In genomic region chr3:133675631-133676335, GRCh38 we compare ENCODE assay signal across 1 cellular context.
TF ChIP-seq lines count a peak whose summit lies in the region.

No MANE protein-coding gene starts in this region.

TF ChIP-seq in SK-N-SH, 30 proteins besides CTCF, POLR2A, EP300 and RAD21 (continued from another document):
- TF ChIP-seq, protein P1, sequence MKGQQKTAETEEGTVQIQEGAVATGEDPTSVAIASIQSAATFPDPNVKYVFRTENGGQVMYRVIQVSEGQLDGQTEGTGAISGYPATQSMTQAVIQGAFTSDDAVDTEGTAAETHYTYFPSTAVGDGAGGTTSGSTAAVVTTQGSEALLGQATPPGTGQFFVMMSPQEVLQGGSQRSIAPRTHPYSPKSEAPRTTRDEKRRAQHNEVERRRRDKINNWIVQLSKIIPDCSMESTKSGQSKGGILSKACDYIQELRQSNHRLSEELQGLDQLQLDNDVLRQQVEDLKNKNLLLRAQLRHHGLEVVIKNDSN (IDR thresholded peaks at IDR 0.05; ENCODE audit: borderline replicate concordance, low read depth): no peak
- TF ChIP-seq SIN3A (IDR thresholded peaks at IDR 0.05; ENCODE audit: borderline replicate concordance, low read depth, low read length): no peak
- no peak for TF ChIP-seq ELF1 (IDR thresholded peaks at IDR 0.05)
- no peak for TF ChIP-seq RCOR1 (IDR thresholded peaks at IDR 0.05; ENCODE audit: low read length)
- no peak for TF ChIP-seq GABPA (IDR thresholded peaks at IDR 0.05; ENCODE audit: low read depth)
